9 cellular contexts compared by ENCODE assay signal in the genomic region with DNA sequence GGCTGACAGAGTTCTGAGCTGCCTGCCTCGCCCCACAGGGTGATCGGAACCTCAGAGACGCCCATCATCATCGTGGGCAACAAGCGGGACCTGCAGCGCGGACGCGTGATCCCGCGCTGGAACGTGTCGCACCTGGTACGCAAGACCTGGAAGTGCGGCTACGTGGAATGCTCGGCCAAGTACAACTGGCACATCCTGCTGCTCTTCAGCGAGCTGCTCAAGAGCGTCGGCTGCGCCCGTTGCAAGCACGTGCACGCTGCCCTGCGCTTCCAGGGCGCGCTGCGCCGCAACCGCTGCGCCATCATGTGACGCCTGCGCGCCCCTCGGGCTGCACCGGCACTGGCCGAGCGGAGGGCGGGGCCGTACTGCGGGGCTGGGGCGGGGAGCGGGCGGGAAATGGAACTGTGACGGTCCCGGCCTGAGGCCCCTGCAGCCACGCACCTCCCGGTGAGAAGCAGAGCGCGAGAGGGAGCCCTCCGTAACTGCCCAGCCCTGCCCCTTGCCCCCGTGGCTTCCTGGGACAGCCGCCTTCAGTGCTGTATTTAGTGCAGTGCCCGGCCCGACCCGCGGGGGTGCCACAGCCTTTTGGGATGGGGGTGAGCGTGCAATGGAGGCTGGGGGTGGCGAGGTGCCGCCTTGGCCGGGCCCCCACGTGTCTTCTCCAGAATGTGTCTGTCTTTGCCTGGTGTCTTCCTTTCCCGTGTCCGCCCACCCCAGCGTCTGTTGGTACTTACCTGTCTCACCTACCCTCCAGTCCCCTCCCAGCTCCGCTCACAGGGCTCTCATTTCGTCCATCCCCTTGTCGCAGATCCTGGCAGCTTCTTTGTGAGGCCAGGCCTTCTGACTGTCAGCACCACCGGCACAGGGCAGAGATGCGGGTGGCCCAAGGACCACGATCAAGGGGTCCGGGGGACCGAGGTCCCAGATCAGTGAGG. TPM values are rescaled to one million over a fixed set of nuclear protein-coding genes. Genes with fewer than 3 reads are reported as not detected.
A peak's percentile ranks its signal among the peaks of the same experiment; 100 is the strongest.
DNase-seq lines count a peak whose midpoint lies in the region; ATAC-seq and TF ChIP-seq lines count a peak whose summit lies in the region.
"Had no signal": no experiment of that assay in that cellular context is flagged by ENCODE, and none has a peak within 500 bp of the region (broad histone marks: within the 10 kb centered on the region; RNA-seq: fewer than 3 reads in every experiment).

No MANE protein-coding gene starts in this region.

- H3K27ac Mint-ChIP-seq in MCF 10A (ENCODE audit: low read depth, unreplicated experiment): no peak overlapping the region
- H3K27ac Mint-ChIP-seq in activated naive CD8-positive, alpha-beta T cell: no peak overlapping the region
- H3K27ac Mint-ChIP-seq: dendritic cell treated with granulocyte-macrophage colony-stimulating factor and Interleukin-4, amounts not matched to agents 40 ng/mL and 50 ng/mL, for 4 days had no signal

- peaks cover 50% of the 10 kb centered on the region for H3K27me3 Mint-ChIP-seq in MCF 10A (ENCODE audit: insufficient read depth, unreplicated experiment)
- peaks cover 18% of the 10 kb centered on the region for H3K27me3 Mint-ChIP-seq in activated naive CD8-positive, alpha-beta T cell

- TF ChIP-seq CTCF in breast epithelium (IDR thresholded peaks at IDR 0.05) (no peak), MCF 10A (IDR thresholded peaks at IDR 0.05; ENCODE audit: unreplicated experiment) (no peak), thoracic aorta (IDR thresholded peaks at IDR 0.05) (no peak)

- DNase-seq in breast epithelium (ENCODE audit: low spot score in 2 of 2) (no peak), MCF 10A (ENCODE audit: unreplicated experiment) (no peak), left kidney (ENCODE audit: low read depth, low spot score) (peak; percentile 58), thoracic aorta (ENCODE audit: low spot score) (no peak), NCI-H2196 (lab: John Stamatoyannopoulos, UW; ENCODE audit: unreplicated experiment) (no peak), activated gamma-delta T cell treated with Interleukin-2 at 50 U/mL for 16 hours (no peak), inferior parietal cortex (ENCODE audit: extremely low spot score) (no peak)

- no peaks in the 10 kb centered on the region for H3K36me3 ChIP-seq in breast epithelium
- H3K36me3 ChIP-seq in thoracic aorta: no peaks in the 10 kb centered on the region

- H3K4me3 Mint-ChIP-seq in MCF 10A (ENCODE audit: unreplicated experiment): no peak overlapping the region
- H3K4me3 Mint-ChIP-seq in activated naive CD8-positive, alpha-beta T cell: peak overlapping the region; percentile 77
- H3K4me3 Mint-ChIP-seq: dendritic cell treated with granulocyte-macrophage colony-stimulating factor and Interleukin-4, amounts not matched to agents 40 ng/mL and 50 ng/mL, for 4 days had no signal

- no peaks in the 10 kb centered on the region for H3K9me3 ChIP-seq in breast epithelium
- no peaks in the 10 kb centered on the region for H3K9me3 ChIP-seq in thoracic aorta

- H3K4me3 ChIP-seq in breast epithelium (peak overlapping the region in 2 of 3 donors; percentile 30 to 60), thoracic aorta (peak overlapping the region; percentile 28)

- H3K4me1 Mint-ChIP-seq in MCF 10A (ENCODE audit: insufficient read depth, unreplicated experiment): no peaks in the 10 kb centered on the region
- H3K4me1 Mint-ChIP-seq in activated naive CD8-positive, alpha-beta T cell (ENCODE audit: low read depth): peaks cover 7% of the 10 kb centered on the region

- no peak overlapping the region for H3K27ac ChIP-seq in breast epithelium
- H3K27ac ChIP-seq in thoracic aorta: no peak overlapping the region

- no peaks in the 10 kb centered on the region for H3K9me3 Mint-ChIP-seq in MCF 10A (ENCODE audit: unreplicated experiment)
- H3K9me3 Mint-ChIP-seq in activated naive CD8-positive, alpha-beta T cell (ENCODE audit: low read depth): no peaks in the 10 kb centered on the region
- H3K9me3 Mint-ChIP-seq: dendritic cell treated with granulocyte-macrophage colony-stimulating factor and Interleukin-4, amounts not matched to agents 40 ng/mL and 50 ng/mL, for 4 days had no signal

- BruUV-seq in MCF 10A (replicated peaks; lab: Mats Ljungman, UMichigan): no TSS peak

- CTCF ChIA-PET in MCF 10A (lab: Yijun Ruan, JAX): interaction anchor here (0.6 to 0.7 kb wide), 4 partner anchors 12 to 127 kb away, joined by 3 to 4 read pairs (median 3); no protein-coding TSS in a partner anchor

- no peak for TF ChIP-seq POLR2A in breast epithelium (IDR thresholded peaks at IDR 0.05)

- no peaks in the 10 kb centered on the region for H3K36me3 Mint-ChIP-seq in MCF 10A (ENCODE audit: insufficient read depth, unreplicated experiment)
- no peaks in the 10 kb centered on the region for H3K36me3 Mint-ChIP-seq in activated naive CD8-positive, alpha-beta T cell

- H3K27me3 ChIP-seq in breast epithelium (peaks cover 0 to 41% of the 10 kb centered on the region in 2 donors), thoracic aorta (replicated peaks; ENCODE audit: insufficient read depth) (no peaks in the 10 kb centered on the region)

- ATAC-seq in thoracic aorta (ENCODE audit: insufficient number of reproducible peaks, low FRiP score, low read depth): no peak

- POLR2A ChIA-PET in MCF 10A (lab: Yijun Ruan, JAX): no interaction called here

- H3K4me1 ChIP-seq in breast epithelium (peaks cover 0 to 3% of the 10 kb centered on the region in 2 donors), thoracic aorta (ENCODE audit: control insufficient read depth in 1 of 2, low read depth in 2 of 2) (peaks cover 0 to 9% of the 10 kb centered on the region in 2 donors)

- intact Hi-C loops in breast epithelium (cut with DNase I; ENCODE audit: low total_unique reads) (no loop called here), MCF 10A (cut with micrococcal nuclease) (loop anchor here (10.0 kb wide), 2 partner anchors 76 to 426 kb away; no protein-coding TSS in a partner anchor)

RNA-seq across cellular contexts. Expression of a gene that starts 9.8 kb away (rescaled TPM):
- total RNA-seq in breast epithelium (10 to 100 TPM in 2 of 3 donors, 1 to 10 TPM in 1; 5.9 to 27.8 (median 11.1) TPM), MCF 10A (2022) (0.09 and 0.10 TPM in 2 replicates), thoracic aorta (10 to 100 TPM in 1 of 2 donors, 1 to 10 TPM in 1; 2.4 to 24.1 TPM)

RNA-seq across cellular contexts. Expression of a gene that starts 11.8 kb away (rescaled TPM):
- under 1 TPM; 0.29 to 0.33 (median 0.32) TPM for total RNA-seq in breast epithelium
- total RNA-seq in MCF 10A (2022): 0.23 and 0.39 TPM in 2 replicates
- not detected for total RNA-seq in thoracic aorta

RNA-seq across cellular contexts. Expression of a gene that starts 19.4 kb away (rescaled TPM):
- total RNA-seq in breast epithelium (not detected), MCF 10A (2022) (not detected in 2 replicates), thoracic aorta (not detected)

RNA-seq across cellular contexts. Expression of a gene that starts 54.2 kb away (rescaled TPM):
- total RNA-seq in breast epithelium (10 to 100 TPM in 2 of 3 donors, 1 to 10 TPM in 1; 5.6 to 25.6 (median 12.3) TPM), MCF 10A (2022) (22.3 and 27.4 TPM in 2 replicates), thoracic aorta (10 to 100 TPM in 1 of 2 donors, 1 to 10 TPM in 1; 4.8 to 18.5 TPM)
